ENCODE assay signal across 8 cellular contexts in genomic region chr19:4052993-4053422, GRCh38. TPM values are rescaled to one million over a fixed set of nuclear protein-coding genes. Genes with fewer than 3 reads are reported as not detected.
A peak's percentile ranks its signal among the peaks of the same experiment; 100 is the strongest.
DNase-seq lines count a peak whose midpoint lies in the region; ATAC-seq and TF ChIP-seq lines count a peak whose summit lies in the region.

No MANE protein-coding gene starts in this region.

- intact Hi-C loops in left colon (cut with DNase I, micrococcal nuclease) = no loop called here

- peaks cover 9% of the 10 kb centered on the region for H3K36me3 Mint-ChIP-seq in activated naive CD8-positive, alpha-beta T cell

- peak overlapping the region; percentile 69 for H3K27ac ChIP-seq in HL-60 (replicated peaks)

- H3K27me3 Mint-ChIP-seq in activated naive CD8-positive, alpha-beta T cell = no peaks in the 10 kb centered on the region
- no peaks in the 10 kb centered on the region for H3K27me3 Mint-ChIP-seq in stimulated activated naive CD8-positive, alpha-beta T cell treated with anti-CD3 and anti-CD28 coated beads, Interleukin-15, amount 100 ng/mL, for 72 hours

- no peaks in the 10 kb centered on the region for H3K27me3 ChIP-seq in HL-60 (ENCODE audit: insufficient read depth, poor library complexity, severe bottlenecking)

- TF ChIP-seq CTCF in HL-60 (IDR thresholded peaks at IDR 0.05; ENCODE audit: insufficient read depth, low read length) = no peak

- peak overlapping the region; percentile 61 for H3K27ac Mint-ChIP-seq in activated naive CD8-positive, alpha-beta T cell
- peak overlapping the region; percentile 64 to 92 for H3K27ac Mint-ChIP-seq in stimulated activated naive CD8-positive, alpha-beta T cell treated with anti-CD3 and anti-CD28 coated beads, Interleukin-15, amount 100 ng/mL, for 72 hours

- DNase-seq in HL-60 (ENCODE audit: low read depth in 1 of 2, low spot score in 1 of 2) (no peak), left colon (peak; percentile 80 to 82), NCI-H82 treated with DMSO at 0.1 percent for 48 hours (lab: John Stamatoyannopoulos, UW; ENCODE audit: unreplicated experiment) (no peak), epidermal melanocyte (ENCODE audit: insufficient read length, low spot score) (no peak), RKO (ENCODE audit: low spot score) (no peak)
- no peak for DNase-seq in stimulated activated naive CD8-positive, alpha-beta T cell treated with anti-CD3 and anti-CD28 coated beads, Interleukin-15, amount 100 ng/mL, for 72 hours

- H3K4me3 ChIP-seq in HL-60 (replicated peaks; ENCODE audit: insufficient read depth, low read length) = peak overlapping the region; percentile 44

- ATAC-seq in left colon = peak; percentile 46
- no peak for ATAC-seq in stimulated activated naive CD8-positive, alpha-beta T cell treated with anti-CD3 and anti-CD28 coated beads, Interleukin-15, amount 100 ng/mL, for 72 hours
- ATAC-seq in HG02870 (IDR thresholded peaks at IDR 0.05; ENCODE audit: unreplicated experiment) = no peak

- H3K9me3 Mint-ChIP-seq in activated naive CD8-positive, alpha-beta T cell (ENCODE audit: low read depth) = no peaks in the 10 kb centered on the region
- H3K9me3 Mint-ChIP-seq in stimulated activated naive CD8-positive, alpha-beta T cell treated with anti-CD3 and anti-CD28 coated beads, Interleukin-15, amount 100 ng/mL, for 72 hours = no peaks in the 10 kb centered on the region

- peak overlapping the region; percentile 17 for H3K4me3 Mint-ChIP-seq in activated naive CD8-positive, alpha-beta T cell
- H3K4me3 Mint-ChIP-seq in stimulated activated naive CD8-positive, alpha-beta T cell treated with anti-CD3 and anti-CD28 coated beads, Interleukin-15, amount 100 ng/mL, for 72 hours = peak overlapping the region; percentile 21 to 68

- peaks cover 37% of the 10 kb centered on the region for H3K4me1 Mint-ChIP-seq in activated naive CD8-positive, alpha-beta T cell (ENCODE audit: low read depth)
- peaks cover 72% of the 10 kb centered on the region for H3K4me1 Mint-ChIP-seq in stimulated activated naive CD8-positive, alpha-beta T cell treated with anti-CD3 and anti-CD28 coated beads, Interleukin-15, amount 100 ng/mL, for 72 hours

RNA-seq across cellular contexts. Expression of gene ZBTB7A, which starts 13.7 kb away (rescaled TPM):
- 100 to 1,000 TPM; 110 to 124 TPM for total RNA-seq in left colon

RNA-seq across cellular contexts. Expression of gene PIAS4, which starts 45.5 kb away (rescaled TPM):
- total RNA-seq in left colon = 10 to 100 TPM; 25.1 to 27.7 TPM

Comparison
In these comparisons a context has a peak if more than half of its experiments do, and no peak if none do; other contexts are left out.
1. DNase-seq: peak in left colon (2 of 2); none in HL-60 (0 of 2), stimulated activated naive CD8-positive, alpha-beta T cell treated with anti-CD3 and anti-CD28 coated beads, Interleukin-15, amount 100 ng/mL, for 72 hours (0 of 2), NCI-H82 treated with DMSO at 0.1 percent for 48 hours (single experiment), epidermal melanocyte (single experiment) and RKO (single experiment).